ENCODE assay signal across 1 cellular context in genomic region chr10:77287647-77288120, GRCh38.
TF ChIP-seq lines count a peak whose summit lies in the region.

No MANE protein-coding gene starts in this region.

TF ChIP-seq in HEK293, 187 proteins besides CTCF, POLR2A, EP300 and RAD21 (continued from another document and continues in another):
- no peak for TF ChIP-seq HIC1 (tag by site-specific recombination; IDR thresholded peaks at IDR 0.05)
- peak; percentile 99 for TF ChIP-seq SCRT1 (tag by site-specific recombination; IDR thresholded peaks at IDR 0.05; ENCODE audit: borderline replicate concordance)
- no peak for TF ChIP-seq ZNF280C (tag by site-specific recombination; IDR thresholded peaks at IDR 0.05)
- no peak for TF ChIP-seq YY2 (tag by site-specific recombination; IDR thresholded peaks at IDR 0.05)
- no peak for TF ChIP-seq SALL2 (tag by site-specific recombination; IDR thresholded peaks at IDR 0.05; ENCODE audit: borderline replicate concordance)
- TF ChIP-seq GLI2 (tag by site-specific recombination; IDR thresholded peaks at IDR 0.05; ENCODE audit: borderline replicate concordance, low read depth) = peak; percentile 100
- TF ChIP-seq ZSCAN23 (tag by site-specific recombination; IDR thresholded peaks at IDR 0.05) = peak; percentile 94
- no peak for TF ChIP-seq ZNF132 (tag by site-specific recombination; IDR thresholded peaks at IDR 0.05; ENCODE audit: borderline replicate concordance)
- no peak for TF ChIP-seq ZNF677 (tag by site-specific recombination; IDR thresholded peaks at IDR 0.05)
- TF ChIP-seq ZNF433 (tag by site-specific recombination; IDR thresholded peaks at IDR 0.05; ENCODE audit: low read depth) = no peak
- TF ChIP-seq ZNF16 (tag by site-specific recombination; IDR thresholded peaks at IDR 0.05; ENCODE audit: low read depth) = 0 out of 2 replicates have a peak, but pooled peaks have one; percentile 30
- TF ChIP-seq ZNF621 (tag by site-specific recombination; IDR thresholded peaks at IDR 0.05) = no peak
- TF ChIP-seq ZNF169 (tag by site-specific recombination; IDR thresholded peaks at IDR 0.05) = no peak
- no peak for TF ChIP-seq ZNF221 (tag by site-specific recombination; IDR thresholded peaks at IDR 0.05; ENCODE audit: borderline replicate concordance)
- TF ChIP-seq TSHZ1 (tag by site-specific recombination; IDR thresholded peaks at IDR 0.05; ENCODE audit: borderline replicate concordance) = peak; percentile 99
- no peak for TF ChIP-seq ZNF624 (tag by site-specific recombination; IDR thresholded peaks at IDR 0.05)
- peak; percentile 88 for TF ChIP-seq ATF2 (tag by site-specific recombination; IDR thresholded peaks at IDR 0.05; ENCODE audit: low read depth)
- TF ChIP-seq ZNF184 (tag by site-specific recombination; IDR thresholded peaks at IDR 0.05) = no peak
- TF ChIP-seq ZNF704 (tag by site-specific recombination; IDR thresholded peaks at IDR 0.05) = no peak
- peak; percentile 78; the same call in 1 of the 2 replicates for TF ChIP-seq ZNF664 (tag by site-specific recombination; IDR thresholded peaks at IDR 0.05)
- TF ChIP-seq HOXA7 (CRISPR knock-in tag; IDR thresholded peaks at IDR 0.05; ENCODE audit: borderline replicate concordance) = no peak
- 0 out of 2 replicates have a peak, but pooled peaks have one; percentile 62 for TF ChIP-seq ZSCAN5A (tag by site-specific recombination; IDR thresholded peaks at IDR 0.05)
- TF ChIP-seq ZFP37 (tag by site-specific recombination; IDR thresholded peaks at IDR 0.05) = no peak
- TF ChIP-seq ZBTB7A (tag by site-specific recombination; IDR thresholded peaks at IDR 0.05; ENCODE audit: low read depth) = no peak
- no peak for TF ChIP-seq ZNF623 (tag by site-specific recombination; IDR thresholded peaks at IDR 0.05)
- TF ChIP-seq ZFP69B (tag by site-specific recombination; IDR thresholded peaks at IDR 0.05) = peak; percentile 80
- peak; percentile 91 for TF ChIP-seq KLF10 (tag by site-specific recombination; IDR thresholded peaks at IDR 0.05)
- TF ChIP-seq ZSCAN16 (tag by site-specific recombination; IDR thresholded peaks at IDR 0.05) = peak; percentile 96
- peak; percentile 98 for TF ChIP-seq ZEB2 (tag by site-specific recombination; IDR thresholded peaks at IDR 0.05)
- TF ChIP-seq ZNF18 (tag by site-specific recombination; IDR thresholded peaks at IDR 0.05) = peak; percentile 99
- TF ChIP-seq ZNF791 (tag by site-specific recombination; IDR thresholded peaks at IDR 0.05) = no peak
- peak; percentile 93 for TF ChIP-seq ZNF596 (tag by site-specific recombination; IDR thresholded peaks at IDR 0.05)
- TF ChIP-seq ZNF76 (tag by site-specific recombination; IDR thresholded peaks at IDR 0.05; ENCODE audit: borderline replicate concordance, low read depth) = peak; percentile 62; the same call in 1 of the 2 replicates
- TF ChIP-seq ZNF324 (tag by site-specific recombination; IDR thresholded peaks at IDR 0.05) = peak; percentile 93
- peak; percentile 92 for TF ChIP-seq IKZF3 (tag by site-specific recombination; IDR thresholded peaks at IDR 0.05)
- TF ChIP-seq ZNF155 (tag by site-specific recombination; IDR thresholded peaks at IDR 0.05) = no peak
- no peak for TF ChIP-seq ZNF274 (IDR thresholded peaks at IDR 0.05; ENCODE audit: low read length)
- no peak for TF ChIP-seq ZNF274 (tag by site-specific recombination; IDR thresholded peaks at IDR 0.05; ENCODE audit: borderline replicate concordance)
- TF ChIP-seq KLF17 (tag by site-specific recombination; IDR thresholded peaks at IDR 0.05) = peak; percentile 100
- TF ChIP-seq FEZF1 (tag by site-specific recombination; IDR thresholded peaks at IDR 0.05) = peak; percentile 100
- TF ChIP-seq PATZ1 (tag by site-specific recombination; IDR thresholded peaks at IDR 0.05) = peak; percentile 87
- TF ChIP-seq ZNF645 (tag by site-specific recombination; IDR thresholded peaks at IDR 0.05) = peak; percentile 97; the same call in 1 of the 2 replicates
- TF ChIP-seq ZNF354C (tag by site-specific recombination; IDR thresholded peaks at IDR 0.05; ENCODE audit: borderline replicate concordance, low read depth) = no peak
- peak; percentile 98 for TF ChIP-seq ZNF549 (tag by site-specific recombination; IDR thresholded peaks at IDR 0.05)
- no peak for TF ChIP-seq ZNF404 (tag by site-specific recombination; IDR thresholded peaks at IDR 0.05)
